Comparison of ENCODE assay signal across 27 cellular contexts in genomic region chr2:239209806-239210205, GRCh38.
"Had no signal": no experiment of that assay in that cellular context is flagged by ENCODE, and none has a peak within 500 bp of the region (broad histone marks: within the 10 kb centered on the region; RNA-seq: fewer than 3 reads in every experiment).

No MANE protein-coding gene starts in this region.

- H3K27me3 Mint-ChIP-seq: activated CD4-positive, alpha-beta T cell treated with anti-CD3 and anti-CD28 coated beads, Interleukin-2, amount 10 ng/mL, durations not matched to agents 24 days and 14 days; activated CD8-positive, alpha-beta T cell treated with anti-CD3 and anti-CD28 coated beads for 36 hours; activated naive CD4-positive, alpha-beta T cell treated with anti-CD3 and anti-CD28 coated beads, Interleukin-2, amount 10 ng/mL, durations not matched to agents 7 days and 5 days; activated naive CD8-positive, alpha-beta T cell treated with anti-CD3 and anti-CD28 coated beads, Interleukin-2, amount 50 U/mL, for 24 hours; activated T-cell treated with anti-CD3 and anti-CD28 coated beads, Interleukin-2, amount 50 U/mL, for 24 hours; progenitor cell of endocrine pancreas; stimulated activated naive CD8-positive, alpha-beta T cell treated with anti-CD3 and anti-CD28 coated beads, Interleukin-15, Interleukin-2, amounts not matched to agents 100 ng/mL and 50 ng/mL, for 24 hours; T-cell had no signal

- ATAC-seq: activated CD8-positive, alpha-beta T cell treated with anti-CD3 and anti-CD28 coated beads for 36 hours; activated naive CD8-positive, alpha-beta T cell treated with anti-CD3 and anti-CD28 coated beads, Interleukin-2, amount 50 U/mL, for 24 hours; natural killer cell; T-cell; upper lobe of right lung had no signal

- H3K4me2 ChIP-seq: hepatocyte, SK-N-SH had no signal

- H2AFZ ChIP-seq: hepatocyte had no signal

- H3K9ac ChIP-seq: SK-N-SH had no signal

- H3K9me3 ChIP-seq: ascending aorta, breast epithelium, esophagus squamous epithelium, right atrium auricular region, SK-N-SH, upper lobe of right lung had no signal

- H3K36me3 ChIP-seq: ascending aorta, breast epithelium, right atrium auricular region, upper lobe of right lung had no signal

- H3K36me3 Mint-ChIP-seq: natural killer cell had no signal

- H3K9me3 Mint-ChIP-seq: activated CD4-positive, alpha-beta T cell treated with anti-CD3 and anti-CD28 coated beads, Interleukin-2, amount 10 ng/mL, durations not matched to agents 24 days and 14 days; activated CD8-positive, alpha-beta T cell treated with anti-CD3 and anti-CD28 coated beads for 36 hours; activated naive CD4-positive, alpha-beta T cell treated with anti-CD3 and anti-CD28 coated beads, Interleukin-2, amount 10 ng/mL, durations not matched to agents 7 days and 5 days; activated naive CD8-positive, alpha-beta T cell treated with anti-CD3 and anti-CD28 coated beads, Interleukin-2, amount 50 U/mL, for 24 hours; activated T-cell treated with anti-CD3 and anti-CD28 coated beads, Interleukin-2, amount 50 U/mL, for 24 hours; natural killer cell; stimulated activated naive CD8-positive, alpha-beta T cell treated with anti-CD3 and anti-CD28 coated beads, Interleukin-15, Interleukin-2, amounts not matched to agents 100 ng/mL and 50 ng/mL, for 24 hours; T-cell had no signal

- H3K27ac Mint-ChIP-seq: activated CD4-positive, alpha-beta T cell treated with anti-CD3 and anti-CD28 coated beads, Interleukin-2, amount 10 ng/mL, durations not matched to agents 24 days and 14 days; activated CD8-positive, alpha-beta T cell treated with anti-CD3 and anti-CD28 coated beads for 36 hours; activated naive CD4-positive, alpha-beta T cell treated with anti-CD3 and anti-CD28 coated beads, Interleukin-2, amount 10 ng/mL, durations not matched to agents 7 days and 5 days; activated naive CD8-positive, alpha-beta T cell treated with anti-CD3 and anti-CD28 coated beads, Interleukin-2, amount 50 U/mL, for 24 hours; activated T-cell treated with anti-CD3 and anti-CD28 coated beads, Interleukin-2, amount 50 U/mL, for 24 hours; progenitor cell of endocrine pancreas; stimulated activated naive CD8-positive, alpha-beta T cell treated with anti-CD3 and anti-CD28 coated beads, Interleukin-15, Interleukin-2, amounts not matched to agents 100 ng/mL and 50 ng/mL, for 24 hours; T-cell had no signal

- H3K27me3 ChIP-seq: ascending aorta, breast epithelium, esophagus squamous epithelium, hepatocyte, right atrium auricular region, upper lobe of right lung had no signal

- H3K4me1 ChIP-seq: ascending aorta, breast epithelium had no signal

- H3K27ac ChIP-seq: ascending aorta, breast epithelium, esophagus squamous epithelium, hepatocyte, right atrium auricular region, upper lobe of right lung had no signal

- H3K4me3 Mint-ChIP-seq: activated CD4-positive, alpha-beta T cell treated with anti-CD3 and anti-CD28 coated beads, Interleukin-2, amount 10 ng/mL, durations not matched to agents 24 days and 14 days; activated CD8-positive, alpha-beta T cell treated with anti-CD3 and anti-CD28 coated beads for 36 hours; activated naive CD4-positive, alpha-beta T cell treated with anti-CD3 and anti-CD28 coated beads, Interleukin-2, amount 10 ng/mL, durations not matched to agents 7 days and 5 days; activated naive CD8-positive, alpha-beta T cell treated with anti-CD3 and anti-CD28 coated beads, Interleukin-2, amount 50 U/mL, for 24 hours; activated T-cell treated with anti-CD3 and anti-CD28 coated beads, Interleukin-2, amount 50 U/mL, for 24 hours; natural killer cell; stimulated activated naive CD8-positive, alpha-beta T cell treated with anti-CD3 and anti-CD28 coated beads, Interleukin-15, Interleukin-2, amounts not matched to agents 100 ng/mL and 50 ng/mL, for 24 hours; T-cell had no signal

- H3K4me3 ChIP-seq: ascending aorta, breast epithelium, esophagus squamous epithelium, hepatocyte, lung, right atrium auricular region, upper lobe of right lung had no signal

- DNase-seq: activated CD4-positive, alpha-beta T cell treated with anti-CD3 and anti-CD28 coated beads, Interleukin-2, amount 10 ng/mL, durations not matched to agents 24 days and 14 days; activated CD4-positive, CD25-positive, alpha-beta regulatory T cell; activated CD8-positive, alpha-beta T cell treated with anti-CD3 and anti-CD28 coated beads for 36 hours; activated effector memory CD4-positive, alpha-beta T cell treated with Interleukin-2 at 50 U/mL for 16 hours; activated naive CD8-positive, alpha-beta T cell treated with anti-CD3 and anti-CD28 coated beads, Interleukin-2, amount 50 U/mL, for 24 hours; activated T-cell treated with anti-CD3 and anti-CD28 coated beads, Interleukin-2, amount 50 U/mL, for 24 hours; cerebellar nuclear complex; cortex of kidney; effector CD8-positive, alpha-beta T cell; esophagus squamous epithelium; natural killer cell; SK-N-SH; small intestine; stimulated activated CD4-positive, alpha-beta T cell treated with anti-CD3 and anti-CD28 coated beads, Interleukin-15, amount 100 ng/mL, for 24 hours; stimulated activated CD4-positive, alpha-beta T cell treated with anti-CD3 and anti-CD28 coated beads, Interleukin-2, amount 100 ng/mL, for 48 hours; T-cell; upper lobe of right lung had no signal

- FAIRE-seq: endothelial cell of umbilical vein, islet of Langerhans, small intestine had no signal
